In genomic region chr6:142507065-142507464, GRCh38 we compare ENCODE assay signal across 16 cellular contexts.
"Had no signal": no experiment of that assay in that cellular context is flagged by ENCODE, and none has a peak within 500 bp of the region (broad histone marks: within the 10 kb centered on the region; RNA-seq: fewer than 3 reads in every experiment).

No MANE protein-coding gene starts in this region.

- ATAC-seq: left lobe of liver; mucosa of descending colon; naive thymus-derived CD8-positive, alpha-beta T cell had no signal

- H3K4me3 ChIP-seq: esophagus squamous epithelium, hepatocyte, mucosa of descending colon, ovary, right atrium auricular region, testis, tibial nerve had no signal

- H3K27ac ChIP-seq: esophagus squamous epithelium, hepatocyte, ovary, right atrium auricular region, testis, tibial nerve had no signal

- DNase-seq: cerebellar nuclear complex; dermis blood vessel endothelial cell; esophagus squamous epithelium; foreskin fibroblast; head of caudate nucleus; mammary epithelial cell; mucosa of descending colon; naive thymus-derived CD8-positive, alpha-beta T cell; ovary; small intestine; stimulated activated CD4-positive, alpha-beta T cell treated with anti-CD3 and anti-CD28 coated beads, Interleukin-12 subunit alpha, Interleukin-12 subunit beta, amount 100 ng/mL, for 4 hours; testis had no signal

- H3K27me3 ChIP-seq: hepatocyte, ovary, right atrium auricular region, testis, tibial nerve had no signal

- H3K4me1 ChIP-seq: esophagus squamous epithelium, right atrium auricular region, testis, tibial nerve had no signal

- H3K9me3 ChIP-seq: ovary, testis had no signal

- H3K36me3 ChIP-seq: esophagus squamous epithelium, ovary, right atrium auricular region, tibial nerve had no signal
